In the genomic region with DNA sequence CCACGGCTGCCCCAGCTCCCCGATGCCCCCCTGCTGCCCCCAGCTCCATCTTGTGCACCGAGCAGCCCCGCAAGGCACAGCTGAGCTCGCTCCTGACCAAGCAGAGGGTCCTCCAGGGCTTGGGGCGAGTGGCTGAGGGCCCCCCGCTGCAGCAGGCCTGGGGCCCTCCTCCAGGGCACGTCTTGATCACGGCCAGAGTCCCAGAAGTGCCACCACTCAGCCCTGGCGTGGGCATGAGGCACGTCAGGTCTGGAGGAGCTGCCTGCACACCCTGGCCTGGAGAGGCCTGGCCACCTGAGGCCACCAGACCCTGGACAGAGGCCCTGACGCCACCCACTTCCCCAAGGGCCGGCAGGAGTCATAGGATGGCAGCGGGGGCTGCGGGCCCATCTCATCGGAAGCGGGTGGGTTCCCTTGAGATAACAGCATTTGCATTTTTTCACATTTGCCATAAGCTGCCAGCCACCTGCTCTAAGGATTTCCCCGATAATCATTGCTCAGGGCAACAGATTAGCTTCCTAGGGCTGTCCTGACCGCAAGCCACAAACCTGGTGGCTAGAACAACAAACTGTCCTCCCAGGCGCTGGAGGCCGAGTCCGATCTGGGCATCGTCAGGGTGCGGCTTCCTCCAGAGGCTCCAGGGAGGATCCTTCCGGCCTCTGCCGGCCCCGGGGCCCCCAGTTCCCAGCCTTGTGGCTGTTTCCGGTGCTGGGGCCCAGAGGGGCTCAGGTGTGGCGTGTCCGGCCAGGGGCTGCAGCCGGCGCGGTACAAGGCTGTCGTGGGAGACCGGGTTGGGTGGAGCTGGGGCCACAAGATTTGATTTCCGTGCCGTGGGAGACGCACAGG, we compare ENCODE assay signal across 1 cellular context.
A peak's percentile ranks its signal among the peaks of the same experiment; 100 is the strongest.
TF ChIP-seq lines count a peak whose summit lies in the region.

No MANE protein-coding gene starts in this region.

TF ChIP-seq in K562, 482 proteins besides CTCF, POLR2A, EP300 and RAD21 (continues in another document):
- TF ChIP-seq BRF1 (IDR thresholded peaks at IDR 0.05; ENCODE audit: borderline replicate concordance, extremely low read depth, insufficient read length) (no peak), HNRNPL (IDR thresholded peaks at IDR 0.05; ENCODE audit: low read depth, low read length) (no peak), ZNF707 (CRISPR knock-in tag; conservative IDR thresholded peaks at IDR 0.05) (no peak), GABPA (tag; conservative IDR thresholded peaks at IDR 0.05; ENCODE audit: low read depth) (peak; percentile 69), NR3C1 (CRISPR knock-in tag; IDR thresholded peaks at IDR 0.05) (no peak), NONO (IDR thresholded peaks at IDR 0.05; ENCODE audit: low read depth in 2 of 2, low read length in 1 of 2) (no peak), STAG1 (CRISPR knock-in tag; IDR thresholded peaks at IDR 0.05; ENCODE audit: borderline replicate concordance) (no peak), ZNF764 (CRISPR knock-in tag; IDR thresholded peaks at IDR 0.05; ENCODE audit: low read depth) (no peak), CBFB (CRISPR knock-in tag; IDR thresholded peaks at IDR 0.05) (no peak), ESRRA (IDR thresholded peaks at IDR 0.05; ENCODE audit: borderline replicate concordance, low read depth) (peak; percentile 42; the same call in 1 of the 2 replicates), ZNF75A (CRISPR knock-in tag; IDR thresholded peaks at IDR 0.05) (no peak), CREM (IDR thresholded peaks at IDR 0.05; ENCODE audit: low read depth) (no peak), ZNF175 (CRISPR knock-in tag; IDR thresholded peaks at IDR 0.05; ENCODE audit: low read depth) (no peak), ZNF57 (CRISPR knock-in tag; IDR thresholded peaks at IDR 0.05) (no peak), SRSF1 (IDR thresholded peaks at IDR 0.05; ENCODE audit: low read depth, low read length) (no peak), CBFA2T3 (IDR thresholded peaks at IDR 0.05) (peak; percentile 51), XRCC3 (IDR thresholded peaks at IDR 0.05) (no peak), KDM1A (IDR thresholded peaks at IDR 0.05) (0 out of 4 replicates have a peak, but pooled peaks of 1 of the 2 experiments have one; percentile 24)
- TF ChIP-seq, protein P1, sequence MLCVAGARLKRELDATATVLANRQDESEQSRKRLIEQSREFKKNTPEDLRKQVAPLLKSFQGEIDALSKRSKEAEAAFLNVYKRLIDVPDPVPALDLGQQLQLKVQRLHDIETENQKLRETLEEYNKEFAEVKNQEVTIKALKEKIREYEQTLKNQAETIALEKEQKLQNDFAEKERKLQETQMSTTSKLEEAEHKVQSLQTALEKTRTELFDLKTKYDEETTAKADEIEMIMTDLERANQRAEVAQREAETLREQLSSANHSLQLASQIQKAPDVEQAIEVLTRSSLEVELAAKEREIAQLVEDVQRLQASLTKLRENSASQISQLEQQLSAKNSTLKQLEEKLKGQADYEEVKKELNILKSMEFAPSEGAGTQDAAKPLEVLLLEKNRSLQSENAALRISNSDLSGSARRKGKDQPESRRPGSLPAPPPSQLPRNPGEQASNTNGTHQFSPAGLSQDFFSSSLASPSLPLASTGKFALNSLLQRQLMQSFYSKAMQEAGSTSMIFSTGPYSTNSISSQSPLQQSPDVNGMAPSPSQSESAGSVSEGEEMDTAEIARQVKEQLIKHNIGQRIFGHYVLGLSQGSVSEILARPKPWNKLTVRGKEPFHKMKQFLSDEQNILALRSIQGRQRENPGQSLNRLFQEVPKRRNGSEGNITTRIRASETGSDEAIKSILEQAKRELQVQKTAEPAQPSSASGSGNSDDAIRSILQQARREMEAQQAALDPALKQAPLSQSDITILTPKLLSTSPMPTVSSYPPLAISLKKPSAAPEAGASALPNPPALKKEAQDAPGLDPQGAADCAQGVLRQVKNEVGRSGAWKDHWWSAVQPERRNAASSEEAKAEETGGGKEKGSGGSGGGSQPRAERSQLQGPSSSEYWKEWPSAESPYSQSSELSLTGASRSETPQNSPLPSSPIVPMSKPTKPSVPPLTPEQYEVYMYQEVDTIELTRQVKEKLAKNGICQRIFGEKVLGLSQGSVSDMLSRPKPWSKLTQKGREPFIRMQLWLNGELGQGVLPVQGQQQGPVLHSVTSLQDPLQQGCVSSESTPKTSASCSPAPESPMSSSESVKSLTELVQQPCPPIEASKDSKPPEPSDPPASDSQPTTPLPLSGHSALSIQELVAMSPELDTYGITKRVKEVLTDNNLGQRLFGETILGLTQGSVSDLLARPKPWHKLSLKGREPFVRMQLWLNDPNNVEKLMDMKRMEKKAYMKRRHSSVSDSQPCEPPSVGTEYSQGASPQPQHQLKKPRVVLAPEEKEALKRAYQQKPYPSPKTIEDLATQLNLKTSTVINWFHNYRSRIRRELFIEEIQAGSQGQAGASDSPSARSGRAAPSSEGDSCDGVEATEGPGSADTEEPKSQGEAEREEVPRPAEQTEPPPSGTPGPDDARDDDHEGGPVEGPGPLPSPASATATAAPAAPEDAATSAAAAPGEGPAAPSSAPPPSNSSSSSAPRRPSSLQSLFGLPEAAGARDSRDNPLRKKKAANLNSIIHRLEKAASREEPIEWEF (CRISPR knock-in tag; IDR thresholded peaks at IDR 0.05): no peak
- TF ChIP-seq, protein P2, sequence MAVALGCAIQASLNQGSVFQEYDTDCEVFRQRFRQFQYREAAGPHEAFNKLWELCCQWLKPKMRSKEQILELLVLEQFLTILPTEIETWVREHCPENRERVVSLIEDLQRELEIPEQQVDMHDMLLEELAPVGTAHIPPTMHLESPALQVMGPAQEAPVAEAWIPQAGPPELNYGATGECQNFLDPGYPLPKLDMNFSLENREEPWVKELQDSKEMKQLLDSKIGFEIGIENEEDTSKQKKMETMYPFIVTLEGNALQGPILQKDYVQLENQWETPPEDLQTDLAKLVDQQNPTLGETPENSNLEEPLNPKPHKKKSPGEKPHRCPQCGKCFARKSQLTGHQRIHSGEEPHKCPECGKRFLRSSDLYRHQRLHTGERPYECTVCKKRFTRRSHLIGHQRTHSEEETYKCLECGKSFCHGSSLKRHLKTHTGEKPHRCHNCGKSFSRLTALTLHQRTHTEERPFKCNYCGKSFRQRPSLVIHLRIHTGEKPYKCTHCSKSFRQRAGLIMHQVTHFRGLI (CRISPR knock-in tag; IDR thresholded peaks at IDR 0.05): no peak
- TF ChIP-seq, protein P3, sequence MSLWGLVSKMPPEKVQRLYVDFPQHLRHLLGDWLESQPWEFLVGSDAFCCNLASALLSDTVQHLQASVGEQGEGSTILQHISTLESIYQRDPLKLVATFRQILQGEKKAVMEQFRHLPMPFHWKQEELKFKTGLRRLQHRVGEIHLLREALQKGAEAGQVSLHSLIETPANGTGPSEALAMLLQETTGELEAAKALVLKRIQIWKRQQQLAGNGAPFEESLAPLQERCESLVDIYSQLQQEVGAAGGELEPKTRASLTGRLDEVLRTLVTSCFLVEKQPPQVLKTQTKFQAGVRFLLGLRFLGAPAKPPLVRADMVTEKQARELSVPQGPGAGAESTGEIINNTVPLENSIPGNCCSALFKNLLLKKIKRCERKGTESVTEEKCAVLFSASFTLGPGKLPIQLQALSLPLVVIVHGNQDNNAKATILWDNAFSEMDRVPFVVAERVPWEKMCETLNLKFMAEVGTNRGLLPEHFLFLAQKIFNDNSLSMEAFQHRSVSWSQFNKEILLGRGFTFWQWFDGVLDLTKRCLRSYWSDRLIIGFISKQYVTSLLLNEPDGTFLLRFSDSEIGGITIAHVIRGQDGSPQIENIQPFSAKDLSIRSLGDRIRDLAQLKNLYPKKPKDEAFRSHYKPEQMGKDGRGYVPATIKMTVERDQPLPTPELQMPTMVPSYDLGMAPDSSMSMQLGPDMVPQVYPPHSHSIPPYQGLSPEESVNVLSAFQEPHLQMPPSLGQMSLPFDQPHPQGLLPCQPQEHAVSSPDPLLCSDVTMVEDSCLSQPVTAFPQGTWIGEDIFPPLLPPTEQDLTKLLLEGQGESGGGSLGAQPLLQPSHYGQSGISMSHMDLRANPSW (CRISPR knock-in tag; IDR thresholded peaks at IDR 0.05): no peak
- TF ChIP-seq, protein P4, sequence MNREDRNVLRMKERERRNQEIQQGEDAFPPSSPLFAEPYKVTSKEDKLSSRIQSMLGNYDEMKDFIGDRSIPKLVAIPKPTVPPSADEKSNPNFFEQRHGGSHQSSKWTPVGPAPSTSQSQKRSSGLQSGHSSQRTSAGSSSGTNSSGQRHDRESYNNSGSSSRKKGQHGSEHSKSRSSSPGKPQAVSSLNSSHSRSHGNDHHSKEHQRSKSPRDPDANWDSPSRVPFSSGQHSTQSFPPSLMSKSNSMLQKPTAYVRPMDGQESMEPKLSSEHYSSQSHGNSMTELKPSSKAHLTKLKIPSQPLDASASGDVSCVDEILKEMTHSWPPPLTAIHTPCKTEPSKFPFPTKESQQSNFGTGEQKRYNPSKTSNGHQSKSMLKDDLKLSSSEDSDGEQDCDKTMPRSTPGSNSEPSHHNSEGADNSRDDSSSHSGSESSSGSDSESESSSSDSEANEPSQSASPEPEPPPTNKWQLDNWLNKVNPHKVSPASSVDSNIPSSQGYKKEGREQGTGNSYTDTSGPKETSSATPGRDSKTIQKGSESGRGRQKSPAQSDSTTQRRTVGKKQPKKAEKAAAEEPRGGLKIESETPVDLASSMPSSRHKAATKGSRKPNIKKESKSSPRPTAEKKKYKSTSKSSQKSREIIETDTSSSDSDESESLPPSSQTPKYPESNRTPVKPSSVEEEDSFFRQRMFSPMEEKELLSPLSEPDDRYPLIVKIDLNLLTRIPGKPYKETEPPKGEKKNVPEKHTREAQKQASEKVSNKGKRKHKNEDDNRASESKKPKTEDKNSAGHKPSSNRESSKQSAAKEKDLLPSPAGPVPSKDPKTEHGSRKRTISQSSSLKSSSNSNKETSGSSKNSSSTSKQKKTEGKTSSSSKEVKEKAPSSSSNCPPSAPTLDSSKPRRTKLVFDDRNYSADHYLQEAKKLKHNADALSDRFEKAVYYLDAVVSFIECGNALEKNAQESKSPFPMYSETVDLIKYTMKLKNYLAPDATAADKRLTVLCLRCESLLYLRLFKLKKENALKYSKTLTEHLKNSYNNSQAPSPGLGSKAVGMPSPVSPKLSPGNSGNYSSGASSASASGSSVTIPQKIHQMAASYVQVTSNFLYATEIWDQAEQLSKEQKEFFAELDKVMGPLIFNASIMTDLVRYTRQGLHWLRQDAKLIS (CRISPR knock-in tag; IDR thresholded peaks at IDR 0.05): no peak
- TF ChIP-seq, protein P5, sequence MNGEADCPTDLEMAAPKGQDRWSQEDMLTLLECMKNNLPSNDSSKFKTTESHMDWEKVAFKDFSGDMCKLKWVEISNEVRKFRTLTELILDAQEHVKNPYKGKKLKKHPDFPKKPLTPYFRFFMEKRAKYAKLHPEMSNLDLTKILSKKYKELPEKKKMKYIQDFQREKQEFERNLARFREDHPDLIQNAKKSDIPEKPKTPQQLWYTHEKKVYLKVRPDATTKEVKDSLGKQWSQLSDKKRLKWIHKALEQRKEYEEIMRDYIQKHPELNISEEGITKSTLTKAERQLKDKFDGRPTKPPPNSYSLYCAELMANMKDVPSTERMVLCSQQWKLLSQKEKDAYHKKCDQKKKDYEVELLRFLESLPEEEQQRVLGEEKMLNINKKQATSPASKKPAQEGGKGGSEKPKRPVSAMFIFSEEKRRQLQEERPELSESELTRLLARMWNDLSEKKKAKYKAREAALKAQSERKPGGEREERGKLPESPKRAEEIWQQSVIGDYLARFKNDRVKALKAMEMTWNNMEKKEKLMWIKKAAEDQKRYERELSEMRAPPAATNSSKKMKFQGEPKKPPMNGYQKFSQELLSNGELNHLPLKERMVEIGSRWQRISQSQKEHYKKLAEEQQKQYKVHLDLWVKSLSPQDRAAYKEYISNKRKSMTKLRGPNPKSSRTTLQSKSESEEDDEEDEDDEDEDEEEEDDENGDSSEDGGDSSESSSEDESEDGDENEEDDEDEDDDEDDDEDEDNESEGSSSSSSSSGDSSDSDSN (IDR thresholded peaks at IDR 0.05; ENCODE audit: borderline replicate concordance in 1 of 2, low read depth in 2 of 2, low read length in 2 of 2): peak in 1 of 2 experiments; percentile 71; a peak in 1 of 4 replicates
- TF ChIP-seq, protein P6, sequence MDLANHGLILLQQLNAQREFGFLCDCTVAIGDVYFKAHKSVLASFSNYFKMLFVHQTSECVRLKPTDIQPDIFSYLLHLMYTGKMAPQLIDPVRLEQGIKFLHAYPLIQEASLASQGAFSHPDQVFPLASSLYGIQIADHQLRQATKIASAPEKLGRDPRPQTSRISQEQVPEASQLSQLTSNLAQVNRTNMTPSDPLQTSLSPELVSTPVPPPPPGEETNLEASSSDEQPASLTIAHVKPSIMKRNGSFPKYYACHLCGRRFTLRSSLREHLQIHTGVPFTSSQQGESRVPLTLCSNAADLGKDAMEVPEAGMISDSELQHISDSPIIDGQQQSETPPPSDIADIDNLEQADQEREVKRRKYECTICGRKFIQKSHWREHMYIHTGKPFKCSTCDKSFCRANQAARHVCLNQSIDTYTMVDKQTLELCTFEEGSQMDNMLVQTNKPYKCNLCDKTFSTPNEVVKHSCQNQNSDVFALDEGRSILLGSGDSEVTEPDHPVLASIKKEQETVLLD (IDR thresholded peaks at IDR 0.05): no peak
- TF ChIP-seq, protein P7, sequence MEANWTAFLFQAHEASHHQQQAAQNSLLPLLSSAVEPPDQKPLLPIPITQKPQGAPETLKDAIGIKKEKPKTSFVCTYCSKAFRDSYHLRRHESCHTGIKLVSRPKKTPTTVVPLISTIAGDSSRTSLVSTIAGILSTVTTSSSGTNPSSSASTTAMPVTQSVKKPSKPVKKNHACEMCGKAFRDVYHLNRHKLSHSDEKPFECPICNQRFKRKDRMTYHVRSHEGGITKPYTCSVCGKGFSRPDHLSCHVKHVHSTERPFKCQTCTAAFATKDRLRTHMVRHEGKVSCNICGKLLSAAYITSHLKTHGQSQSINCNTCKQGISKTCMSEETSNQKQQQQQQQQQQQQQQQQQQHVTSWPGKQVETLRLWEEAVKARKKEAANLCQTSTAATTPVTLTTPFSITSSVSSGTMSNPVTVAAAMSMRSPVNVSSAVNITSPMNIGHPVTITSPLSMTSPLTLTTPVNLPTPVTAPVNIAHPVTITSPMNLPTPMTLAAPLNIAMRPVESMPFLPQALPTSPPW (CRISPR knock-in tag; IDR thresholded peaks at IDR 0.05): peak; percentile 31; the same call in 1 of the 2 replicates
